ENCODE assay signal across 19 cellular contexts in genomic region chr11:69040051-69040450, GRCh38. TPM values are rescaled to one million over a fixed set of nuclear protein-coding genes. Genes with fewer than 3 reads are reported as not detected.
DNase-seq lines count a peak whose midpoint lies in the region; TF ChIP-seq lines count a peak whose summit lies in the region.
"Had no signal": no experiment of that assay in that cellular context is flagged by ENCODE, and none has a peak within 500 bp of the region (broad histone marks: within the 10 kb centered on the region; RNA-seq: fewer than 3 reads in every experiment).

No MANE protein-coding gene starts in this region.

- peaks cover 24% of the 10 kb centered on the region for H3K4me1 ChIP-seq in A673 (ENCODE audit: insufficient read depth, low read length, poor library complexity, severe bottlenecking)
- peaks cover 43 to 65% (median 59%) of the 10 kb centered on the region in 10 experiments for H3K4me1 ChIP-seq in BLaER1 treated with 17β-estradiol and CSF1 and Interleukin-3, amounts not matched to agents 10 nM and 100 nM
- peaks cover 54% of the 10 kb centered on the region for H3K4me1 ChIP-seq in SJSA1 (replicated peaks)
- no peaks in the 10 kb centered on the region for H3K4me1 ChIP-seq in effector memory CD4-positive, alpha-beta T cell (ENCODE audit: control insufficient read depth, insufficient read depth, low read length, poor library complexity, severe bottlenecking)

- no peak for TF ChIP-seq CTCF in A673 (conservative IDR thresholded peaks at IDR 0.05; ENCODE audit: low read depth, low read length)
- TF ChIP-seq CTCF in nephron (IDR thresholded peaks at IDR 0.05; ENCODE audit: unreplicated experiment in 3 of 3) = no peak

- H3K27ac ChIP-seq in A673 (ENCODE audit: low read depth, low read length, poor library complexity, severe bottlenecking) (peak overlapping the region; percentile 41), SJSA1 (peak overlapping the region; percentile 91)
- H3K27ac ChIP-seq in BLaER1 treated with 17β-estradiol and CSF1 and Interleukin-3, amounts not matched to agents 10 nM and 100 nM = peak overlapping the region in 8 of 11 experiments; percentile 44 to 61 (median 50); a peak in 10 of 22 replicates
- H3K27ac ChIP-seq in effector memory CD4-positive, alpha-beta T cell (ENCODE audit: insufficient read depth, low read length, poor library complexity, severe bottlenecking) = no peak overlapping the region

- H4K20me1 ChIP-seq in BLaER1 treated with 17β-estradiol and CSF1 and Interleukin-3, amounts not matched to agents 10 nM and 100 nM = no peaks in the 10 kb centered on the region

- H3K4me3 Mint-ChIP-seq in nephron = no peak overlapping the region
- H3K4me3 Mint-ChIP-seq: H9 had no signal

- no TSS peak for BruUV-seq in A673 (replicated peaks; lab: Mats Ljungman, UMichigan)

- POLR2A ChIA-PET in A673 (lab: Charles Lee; ENCODE audit: low non-redundant PET) = no interaction called here

- H3K4me3 ChIP-seq in A673 (ENCODE audit: low read depth, low read length, poor library complexity, severe bottlenecking) (no peak overlapping the region), SJSA1 (no peak overlapping the region)
- H3K4me3 ChIP-seq in BLaER1 treated with 17β-estradiol and CSF1 and Interleukin-3, amounts not matched to agents 10 nM and 100 nM = no peak overlapping the region
- no peak overlapping the region for H3K4me3 ChIP-seq in effector memory CD4-positive, alpha-beta T cell (ENCODE audit: insufficient read depth, low read depth, low read length, poor library complexity, severe bottlenecking)

- H3K9me3 Mint-ChIP-seq in nephron = no peaks in the 10 kb centered on the region
- H3K9me3 Mint-ChIP-seq: H9 had no signal

- H3K27ac Mint-ChIP-seq in nephron = peak overlapping the region; percentile 34 to 77 (median 58)
- H3K27ac Mint-ChIP-seq: H9 had no signal

- CTCF ChIA-PET in A673 (lab: Charles Lee) = no interaction called here

- no peak overlapping the region for H3K9ac ChIP-seq in BLaER1 treated with 17β-estradiol and CSF1 and Interleukin-3, amounts not matched to agents 10 nM and 100 nM

- H3K4me1 Mint-ChIP-seq in nephron = peaks cover 34% of the 10 kb centered on the region

- DNase-seq in A673 (ENCODE audit: low spot score) = no peak
- DNase-seq in SJSA1 (ENCODE audit: low read depth in 1 of 2, low spot score in 2 of 2) = peak; percentile 85 to 94
- no peak for DNase-seq in medulla oblongata (ENCODE audit: extremely low spot score)
- no peak for DNase-seq in RKO (ENCODE audit: low spot score)
- no peak for DNase-seq in stimulated activated CD4-positive, alpha-beta T cell treated with anti-CD3 and anti-CD28 coated beads, Interleukin-2, amount 100 ng/mL, for 24 hours
- no peak for DNase-seq in effector memory CD4-positive, alpha-beta T cell
- DNase-seq: DMS 273 treated with DMSO at 0.1 percent for 48 hours, GDM1, H9, KBM-7, NCI-H1105, NCI-H1694, NCI-H2081 treated with DMSO at 0.1 percent for 48 hours, NCI-H774, Right ventricle myocardium superior had no signal

- H3K36me3 Mint-ChIP-seq in nephron (ENCODE audit: low read depth) = no peaks in the 10 kb centered on the region

- H3K27me3 ChIP-seq in A673 (replicated peaks; ENCODE audit: insufficient read depth, low read depth, low read length, poor library complexity) (no peaks in the 10 kb centered on the region), SJSA1 (replicated peaks) (no peaks in the 10 kb centered on the region)
- H3K27me3 ChIP-seq in BLaER1 treated with 17β-estradiol and CSF1 and Interleukin-3, amounts not matched to agents 10 nM and 100 nM = no peaks in the 10 kb centered on the region
- no peaks in the 10 kb centered on the region for H3K27me3 ChIP-seq in effector memory CD4-positive, alpha-beta T cell (replicated peaks; ENCODE audit: control insufficient read depth, insufficient read depth, low read length, poor library complexity, severe bottlenecking)

- H3K9me3 ChIP-seq in A673 (ENCODE audit: low read depth, low read length, poor library complexity, severe bottlenecking) (no peaks in the 10 kb centered on the region), SJSA1 (replicated peaks) (no peaks in the 10 kb centered on the region)
- H3K9me3 ChIP-seq in BLaER1 treated with 17β-estradiol and CSF1 and Interleukin-3, amounts not matched to agents 10 nM and 100 nM (replicated peaks in 1 of 11) = no peaks in the 10 kb centered on the region
- H3K9me3 ChIP-seq in effector memory CD4-positive, alpha-beta T cell (ENCODE audit: control insufficient read depth, low read length) = no peaks in the 10 kb centered on the region

- peaks cover 4% of the 10 kb centered on the region for H3K27me3 Mint-ChIP-seq in nephron (ENCODE audit: low read depth)

- intact Hi-C loops in A673 (cut with micrococcal nuclease; ENCODE audit: unreplicated experiment) = no loop called here

- H3K36me3 ChIP-seq in A673 (ENCODE audit: insufficient read depth, low read length, poor library complexity, severe bottlenecking) = no peaks in the 10 kb centered on the region
- H3K36me3 ChIP-seq in BLaER1 treated with 17β-estradiol and CSF1 and Interleukin-3, amounts not matched to agents 10 nM and 100 nM = no peaks in the 10 kb centered on the region
- H3K36me3 ChIP-seq in SJSA1 = no peaks in the 10 kb centered on the region
- H3K36me3 ChIP-seq in effector memory CD4-positive, alpha-beta T cell (ENCODE audit: control insufficient read depth, insufficient read depth, low read length) = no peaks in the 10 kb centered on the region

- peak overlapping the region in 10 of 11 experiments; percentile 60 to 90 (median 79); a peak in 21 of 22 replicates for H3K4me2 ChIP-seq in BLaER1 treated with 17β-estradiol and CSF1 and Interleukin-3, amounts not matched to agents 10 nM and 100 nM

RNA-seq across cellular contexts. Expression of gene TPCN2, which starts 8.7 kb away (rescaled TPM):
- 28.9 and 29.9 TPM in 2 replicates for total RNA-seq in A673 (2021)
- 21.7 and 24.1 TPM in 2 replicates for total RNA-seq in SJSA1 (2014; rRNA removed; shearing (Covaris generic))

RNA-seq across cellular contexts. Expression of gene MRGPRF, which starts 27.0 kb away (rescaled TPM):
- 5.2 and 9.3 TPM in 2 replicates for total RNA-seq in A673 (2021)
- total RNA-seq in SJSA1 (2014; rRNA removed; shearing (Covaris generic)) = 25.8 and 27.4 TPM in 2 replicates
- total RNA-seq: NCI-H460, OCI-LY7 had no signal

RNA-seq across cellular contexts. Expression of gene MRGPRD, which starts 59.3 kb away (rescaled TPM):
- not detected in 2 replicates for total RNA-seq in A673 (2021)
- total RNA-seq in SJSA1 (2014; rRNA removed; shearing (Covaris generic)) = not detected in 2 replicates
- total RNA-seq: H9, NCI-H460, OCI-LY7, Right ventricle myocardium superior had no signal

Comparison
In these comparisons a context has a peak if more than half of its experiments do, and no peak if none do; other contexts are left out.
1. DNase-seq: peak in SJSA1 (2 of 2); none in A673 (single experiment), medulla oblongata (single experiment), RKO (single experiment), stimulated activated CD4-positive, alpha-beta T cell treated with anti-CD3 and anti-CD28 coated beads, Interleukin-2, amount 100 ng/mL, for 24 hours (0 of 2) and effector memory CD4-positive, alpha-beta T cell (0 of 3).